ENCODE assay signal across 16 cellular contexts in genomic region chr1:24771574-24771973, GRCh38. TPM values are rescaled to one million over a fixed set of nuclear protein-coding genes. Genes with fewer than 3 reads are reported as not detected.
DNase-seq lines count a peak whose midpoint lies in the region; ATAC-seq, FAIRE-seq and TF ChIP-seq lines count a peak whose summit lies in the region.
"Had no signal": no experiment of that assay in that cellular context is flagged by ENCODE, and none has a peak within 500 bp of the region (broad histone marks: within the 10 kb centered on the region; RNA-seq: fewer than 3 reads in every experiment).

No MANE protein-coding gene starts in this region.

- no peaks in the 10 kb centered on the region for H3K36me3 Mint-ChIP-seq in activated T-helper 17 cell treated with anti-CD3 and anti-CD28 coated beads, Interleukin-2, amount 50 U/mL, for 72 hours (ENCODE audit: low read depth)
- peaks cover 1% of the 10 kb centered on the region for H3K36me3 Mint-ChIP-seq in progenitor cell of endocrine pancreas (ENCODE audit: insufficient read depth)
- H3K36me3 Mint-ChIP-seq: activated naive CD4-positive, alpha-beta T cell treated with anti-CD3 and anti-CD28 coated beads, Interleukin-2, amount 50 U/mL, for 24 hours had no signal

- POLR2A ChIA-PET in HepG2 (lab: Yijun Ruan, JAX), result no interaction called here

- H3K4me2 ChIP-seq in HepG2 (ENCODE audit: low read depth, low read length), result no peak overlapping the region

- in situ Hi-C loops in HepG2 (cut with HindIII; ENCODE audit: extremely low pct_ligation_motif_present, low pct_unique_long_range_greater_than_20kb), result no loop called here

- intact Hi-C loops in right lobe of liver (cut with DNase I), result no loop called here
- intact Hi-C loops in HepG2 (cut with micrococcal nuclease; ENCODE audit: unreplicated experiment), result no loop called here
- intact Hi-C loops in esophagus muscularis mucosa (cut with DNase I), result no loop called here
- intact Hi-C loops in sigmoid colon (cut with DNase I), result loop anchor here (2.0 kb wide), 1 partner anchor 25 kb away; no protein-coding TSS in a partner anchor

- H3K79me2 ChIP-seq in HepG2 (ENCODE audit: insufficient read depth, low read length), result peaks cover 82% of the 10 kb centered on the region

- H3K9ac ChIP-seq in HepG2 (ENCODE audit: insufficient read depth, low read depth, low read length), result no peak overlapping the region

- TF ChIP-seq RAD21 in HepG2 (CRISPR knock-in tag; IDR thresholded peaks at IDR 0.05), result no peak

- TF ChIP-seq POLR2A in right lobe of liver (IDR thresholded peaks at IDR 0.05), result no peak
- TF ChIP-seq POLR2A in HepG2 (IDR thresholded peaks at IDR 0.05; ENCODE audit: insufficient read depth in 1 of 2, low read depth in 2 of 2, low read length in 2 of 2), result no peak
- TF ChIP-seq POLR2A in esophagus muscularis mucosa (IDR thresholded peaks at IDR 0.05; ENCODE audit: low read depth), result no peak
- TF ChIP-seq POLR2A in sigmoid colon (IDR thresholded peaks at IDR 0.05), result no peak
- TF ChIP-seq POLR2A in GM12891 (IDR thresholded peaks at IDR 0.05; ENCODE audit: low read depth, low read length), result no peak

- DNase-seq in right lobe of liver, result no peak
- DNase-seq in HepG2 (ENCODE audit: low spot score), result no peak
- no peak for DNase-seq in esophagus muscularis mucosa (ENCODE audit: extremely low spot score)
- no peak for DNase-seq in sigmoid colon
- no peak for DNase-seq in progenitor cell of endocrine pancreas (ENCODE audit: low spot score, unreplicated experiment)
- no peak for DNase-seq in GM12891 (ENCODE audit: insufficient read length, low spot score)
- DNase-seq: Calu3; caudate nucleus; kidney glomerular epithelial cell; NK-92 treated with Interleukin-12 subunit alpha and Interleukin-12 subunit beta, amount 100 ng/mL, for 24 hours; stimulated activated CD4-positive, alpha-beta T cell treated with anti-CD3 and anti-CD28 coated beads, Interleukin-4, amount 100 ng/mL, for 4 hours; SW 1271 had no signal

- no TSS peak for BruUV-seq in HepG2 (replicated peaks; lab: Mats Ljungman, UMichigan)

- no peak overlapping the region for H3K27ac Mint-ChIP-seq in activated T-helper 17 cell treated with anti-CD3 and anti-CD28 coated beads, Interleukin-2, amount 50 U/mL, for 72 hours
- no peak overlapping the region for H3K27ac Mint-ChIP-seq in progenitor cell of endocrine pancreas
- H3K27ac Mint-ChIP-seq: activated naive CD4-positive, alpha-beta T cell treated with anti-CD3 and anti-CD28 coated beads, Interleukin-2, amount 50 U/mL, for 24 hours had no signal

- ATAC-seq in right lobe of liver (no peak), HepG2 (no peak), GM18861 (IDR thresholded peaks at IDR 0.05; ENCODE audit: unreplicated experiment) (no peak)
- no peak for ATAC-seq in activated T-helper 17 cell treated with anti-CD3 and anti-CD28 coated beads, Interleukin-2, amount 50 U/mL, for 72 hours (replicated peaks)
- ATAC-seq: WTC11 had no signal

- H3K9me3 ChIP-seq in right lobe of liver (no peaks in the 10 kb centered on the region), HepG2 (ENCODE audit: low read length) (no peaks in the 10 kb centered on the region), esophagus muscularis mucosa (no peaks in the 10 kb centered on the region), sigmoid colon (no peaks in the 10 kb centered on the region)

- H3K27me3 ChIP-seq in right lobe of liver, result no peaks in the 10 kb centered on the region
- no peaks in the 10 kb centered on the region for H3K27me3 ChIP-seq in HepG2 (ENCODE audit: control insufficient read depth in 1 of 2, insufficient read depth in 2 of 2, low read length in 2 of 2)
- no peaks in the 10 kb centered on the region for H3K27me3 ChIP-seq in esophagus muscularis mucosa
- H3K27me3 ChIP-seq in sigmoid colon, result no peaks in the 10 kb centered on the region

- H3K27ac ChIP-seq in right lobe of liver (peak overlapping the region; percentile 4 to 60 (median 55)), HepG2 (ENCODE audit: extremely low read length, insufficient read depth, low read length) (no peak overlapping the region), esophagus muscularis mucosa (replicated peaks in 1 of 4) (peak overlapping the region; percentile 83 to 91 (median 88)), sigmoid colon (peak overlapping the region; percentile 83 to 94 (median 89))

- H3K9me3 Mint-ChIP-seq in activated T-helper 17 cell treated with anti-CD3 and anti-CD28 coated beads, Interleukin-2, amount 50 U/mL, for 72 hours, result no peaks in the 10 kb centered on the region
- no peaks in the 10 kb centered on the region for H3K9me3 Mint-ChIP-seq in progenitor cell of endocrine pancreas (ENCODE audit: low read depth)
- H3K9me3 Mint-ChIP-seq: activated naive CD4-positive, alpha-beta T cell treated with anti-CD3 and anti-CD28 coated beads, Interleukin-2, amount 50 U/mL, for 24 hours; WTC11 had no signal

- H3K36me3 ChIP-seq in right lobe of liver (no peaks in the 10 kb centered on the region), HepG2 (replicated peaks in 1 of 2; ENCODE audit: control insufficient read depth in 1 of 2, insufficient read depth in 2 of 2, low read length in 2 of 2) (no peaks in the 10 kb centered on the region; a peak in 3 of 5 replicates), esophagus muscularis mucosa (peaks cover 0 to 3% (median 0%) of the 10 kb centered on the region in 4 donors), sigmoid colon (no peaks in the 10 kb centered on the region)

- H3K4me3 ChIP-seq in right lobe of liver (no peak overlapping the region), HepG2 (replicated peaks in 1 of 3; ENCODE audit: insufficient read depth in 1 of 3, low read depth in 2 of 3, low read length in 3 of 3) (no peak overlapping the region), esophagus muscularis mucosa (no peak overlapping the region), sigmoid colon (no peak overlapping the region)

- H2AFZ ChIP-seq in HepG2 (ENCODE audit: low read length), result no peak overlapping the region

- FAIRE-seq in HepG2 (lab: Jason Lieb, UNC) (no peak), GM12891 (lab: Jason Lieb, UNC) (no peak)

- H3K4me1 ChIP-seq in right lobe of liver (peaks cover 0 to 76% (median 24%) of the 10 kb centered on the region in 4 donors), HepG2 (ENCODE audit: insufficient read depth, low read length) (peaks cover 50% of the 10 kb centered on the region), esophagus muscularis mucosa (peaks cover 42 to 88% (median 76%) of the 10 kb centered on the region in 4 donors), sigmoid colon (peaks cover 0 to 45% (median 44%) of the 10 kb centered on the region in 4 donors)

- no peak for TF ChIP-seq EP300 in HepG2 (IDR thresholded peaks at IDR 0.05; ENCODE audit: low read depth in 2 of 2, low read length in 2 of 2)
- no peak for TF ChIP-seq EP300 in HepG2 (CRISPR knock-in tag; IDR thresholded peaks at IDR 0.05; ENCODE audit: borderline replicate concordance)
- no peak for TF ChIP-seq EP300 in esophagus muscularis mucosa (IDR thresholded peaks at IDR 0.05)
- TF ChIP-seq EP300 in sigmoid colon (IDR thresholded peaks at IDR 0.05), result no peak

- no peaks in the 10 kb centered on the region for H3K27me3 Mint-ChIP-seq in activated T-helper 17 cell treated with anti-CD3 and anti-CD28 coated beads, Interleukin-2, amount 50 U/mL, for 72 hours
- no peaks in the 10 kb centered on the region for H3K27me3 Mint-ChIP-seq in progenitor cell of endocrine pancreas
- H3K27me3 Mint-ChIP-seq: activated naive CD4-positive, alpha-beta T cell treated with anti-CD3 and anti-CD28 coated beads, Interleukin-2, amount 50 U/mL, for 24 hours had no signal

- TF ChIP-seq CTCF in right lobe of liver (IDR thresholded peaks at IDR 0.05), result no peak
- TF ChIP-seq CTCF in HepG2 (CRISPR knock-in tag; IDR thresholded peaks at IDR 0.05), result no peak
- TF ChIP-seq CTCF in esophagus muscularis mucosa (IDR thresholded peaks at IDR 0.05), result no peak
- TF ChIP-seq CTCF in sigmoid colon (IDR thresholded peaks at IDR 0.05), result no peak
- no peak for TF ChIP-seq CTCF in progenitor cell of endocrine pancreas (IDR thresholded peaks at IDR 0.05; ENCODE audit: unreplicated experiment)

- no peaks in the 10 kb centered on the region for H3K4me1 Mint-ChIP-seq in activated T-helper 17 cell treated with anti-CD3 and anti-CD28 coated beads, Interleukin-2, amount 50 U/mL, for 72 hours
- peaks cover 10% of the 10 kb centered on the region for H3K4me1 Mint-ChIP-seq in progenitor cell of endocrine pancreas (ENCODE audit: low read depth)

- H3K4me3 Mint-ChIP-seq in activated T-helper 17 cell treated with anti-CD3 and anti-CD28 coated beads, Interleukin-2, amount 50 U/mL, for 72 hours, result no peak overlapping the region
- H3K4me3 Mint-ChIP-seq in progenitor cell of endocrine pancreas (ENCODE audit: low read depth), result no peak overlapping the region
- H3K4me3 Mint-ChIP-seq: activated naive CD4-positive, alpha-beta T cell treated with anti-CD3 and anti-CD28 coated beads, Interleukin-2, amount 50 U/mL, for 24 hours; WTC11 had no signal

- 0 out of 2 replicates have a peak, but pooled peaks cover 9% of the 10 kb centered on the region for H4K20me1 ChIP-seq in HepG2 (ENCODE audit: insufficient read depth, low read length)

- CTCF ChIA-PET in HepG2 (lab: Yijun Ruan, JAX; ENCODE audit: low intra/inter-chr PET ratio, low total read pairs), result no interaction called here

RNA-seq across cellular contexts. Expression of gene CLIC4, which starts 26.3 kb away (rescaled TPM):
- total RNA-seq in right lobe of liver, result 10 to 100 TPM; 35.0 to 63.6 (median 44.3) TPM
- 77.4 and 120 TPM in 2 replicates for total RNA-seq in HepG2 (2016; rRNA removed; fragmentation: Illumina TruSeq; extraction: Trizol)
- total RNA-seq in HepG2 (2016; cell fraction: cytosol; rRNA removed; fragmentation: Illumina TruSeq; extraction: Trizol; ENCODE audit: low read depth), result 5.2 and 5.7 TPM in 2 replicates
- total RNA-seq in HepG2 (2016; cell fraction: insoluble cytoplasmic fraction; rRNA removed; fragmentation: Illumina TruSeq; extraction: Trizol), result 79.6 and 107 TPM in 2 replicates
- total RNA-seq in HepG2 (2016; cell fraction: membrane; rRNA removed; fragmentation: Illumina TruSeq; extraction: Trizol), result 27.3 and 32.5 TPM in 2 replicates
- 53.7 and 61.5 TPM in 2 replicates for total RNA-seq in HepG2 (2016; cell fraction: nucleus; rRNA removed; fragmentation: Illumina TruSeq; extraction: Trizol)
- 19.9 and 23.3 TPM in 2 replicates for polyA plus RNA-seq in HepG2 (2011; rRNA removed)
- 15.6 and 24.0 TPM in 2 replicates for polyA plus RNA-seq in HepG2 (2011; cell fraction: cytosol; rRNA removed)
- 8.0 and 12.1 TPM in 2 replicates for polyA plus RNA-seq in HepG2 (2011; cell fraction: nucleus; rRNA removed)
- 51.1 and 58.9 TPM in 2 replicates for polyA plus RNA-seq in HepG2 (2012)
- polyA plus RNA-seq in HepG2 (2016; cell fraction: cytosol; fragmentation: Illumina TruSeq; extraction: Trizol; ENCODE audit: low read depth), result 5.0 and 5.8 TPM in 2 replicates
- 122 and 132 TPM in 2 replicates for polyA plus RNA-seq in HepG2 (2016; cell fraction: insoluble cytoplasmic fraction; fragmentation: Illumina TruSeq; extraction: Trizol; ENCODE audit: low read depth)
- 19.2 and 20.4 TPM in 2 replicates for polyA plus RNA-seq in HepG2 (2016; cell fraction: membrane; fragmentation: Illumina TruSeq; extraction: Trizol; ENCODE audit: low read depth)
- 62.7 and 67.7 TPM in 2 replicates for polyA plus RNA-seq in HepG2 (2016; cell fraction: nucleus; fragmentation: Illumina TruSeq; extraction: Trizol; ENCODE audit: insufficient read depth, low read depth)
- polyA minus RNA-seq in HepG2 (2011; rRNA and poly(A)+ RNA removed; ENCODE audit: low replicate concordance), result 11.1 and 23.5 TPM in 2 replicates
- 41.9 and 45.3 TPM in 2 replicates for polyA minus RNA-seq in HepG2 (2011; cell fraction: cytosol; rRNA and poly(A)+ RNA removed)
- 31.5 and 33.2 TPM in 2 replicates for polyA minus RNA-seq in HepG2 (2011; cell fraction: nucleus; rRNA and poly(A)+ RNA removed)
- total RNA-seq in esophagus muscularis mucosa, result 100 to 1,000 TPM; 375 to 606 (median 595) TPM
- total RNA-seq in sigmoid colon, result 100 to 1,000 TPM; 334 to 443 (median 385) TPM
- polyA plus RNA-seq in sigmoid colon, result 10 to 100 TPM; 37.8 to 39.9 (median 37.9) TPM
- total RNA-seq in activated T-helper 17 cell treated with anti-CD3 and anti-CD28 coated beads, Interleukin-2, amount 50 U/mL, for 72 hours, result 10 to 100 TPM in 1 of 2 donors, 1 to 10 TPM in 1; 8.9 to 13.8 TPM
- 90.4 TPM in 2 replicates for total RNA-seq in progenitor cell of endocrine pancreas
- 22.2 TPM for polyA plus RNA-seq in GM12891 (2012; ENCODE audit: low read depth, missing spikeins)
